In the genomic region with DNA sequence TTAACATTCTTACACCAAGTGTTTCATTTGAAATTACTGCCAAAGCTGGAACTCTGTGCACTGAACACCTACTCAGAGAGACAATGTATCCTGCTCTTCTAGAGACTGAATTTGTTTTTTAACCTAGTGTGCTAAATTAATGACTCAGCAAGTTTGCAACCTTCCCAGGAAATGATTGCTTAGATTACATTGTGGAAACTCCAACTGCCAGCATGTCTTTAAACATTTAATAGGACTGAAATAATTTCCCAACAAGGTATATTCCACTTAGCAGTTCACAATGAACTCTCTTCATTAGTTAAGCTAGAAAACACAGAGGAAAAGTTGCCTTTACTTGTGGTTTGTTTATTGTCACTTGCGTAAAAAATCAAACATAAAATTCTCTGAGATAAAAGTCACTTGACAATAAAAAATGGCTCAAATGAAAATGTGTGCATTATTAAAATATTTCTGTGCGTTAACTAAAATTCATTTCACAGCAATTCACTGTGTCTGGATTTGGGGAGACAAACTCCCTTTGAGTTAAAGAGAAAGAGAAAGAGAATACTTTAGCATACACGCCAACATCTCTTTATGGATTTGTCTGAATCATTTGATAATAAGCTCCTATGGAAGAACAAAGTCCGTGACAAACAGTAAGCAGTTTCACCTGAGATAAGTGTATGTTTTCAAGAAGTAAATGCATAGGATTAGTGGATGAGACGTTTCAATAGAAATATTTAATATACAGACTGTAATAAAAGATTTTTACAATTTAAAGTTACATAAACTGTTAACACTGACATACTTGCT, we compare ENCODE assay signal across 15 cellular contexts.
DNase-seq lines count a peak whose midpoint lies in the region; ATAC-seq and TF ChIP-seq lines count a peak whose summit lies in the region.
"Had no signal": no experiment of that assay in that cellular context is flagged by ENCODE, and none has a peak within 500 bp of the region (broad histone marks: within the 10 kb centered on the region; RNA-seq: fewer than 3 reads in every experiment).

No MANE protein-coding gene starts in this region.

- WGBS in mesenchymal stem cell: 100% methylated on average over 2 of the region's 5 CpGs

- intact Hi-C loops in activated T-helper 1 cell treated with anti-CD3 and anti-CD28 coated beads, Interleukin-12 subunit alpha, Interleukin-12 subunit beta, Interleukin-2, Interleukin-4 antibody, amounts not matched to agents 30 ng/mL and 10 ng/mL and 1 ng/mL, durations not matched to agents 14 hours and 24 hours and 36 hours (cut with micrococcal nuclease): no loop called here

- H3K36me3 Mint-ChIP-seq in CD8-positive, alpha-beta memory T cell: no peaks in the 10 kb centered on the region
- no peaks in the 10 kb centered on the region for H3K36me3 Mint-ChIP-seq in activated T-helper 1 cell treated with anti-CD3 and anti-CD28 coated beads, Interleukin-12 subunit alpha, Interleukin-12 subunit beta, Interleukin-2, Interleukin-4 antibody, amounts not matched to agents 30 ng/mL and 10 ng/mL and 1 ng/mL, durations not matched to agents 14 hours and 24 hours and 36 hours (ENCODE audit: low read depth)

- no peak overlapping the region for H2BK12ac ChIP-seq in mesenchymal stem cell (ENCODE audit: low read length in 2 of 2)

- H3K4me3 Mint-ChIP-seq in CD8-positive, alpha-beta memory T cell: no peak overlapping the region
- H3K4me3 Mint-ChIP-seq in activated T-helper 1 cell treated with anti-CD3 and anti-CD28 coated beads, Interleukin-12 subunit alpha, Interleukin-12 subunit beta, Interleukin-2, Interleukin-4 antibody, amounts not matched to agents 30 ng/mL and 10 ng/mL and 1 ng/mL, durations not matched to agents 14 hours and 24 hours and 36 hours: no peak overlapping the region

- H4K91ac ChIP-seq in mesenchymal stem cell (ENCODE audit: low read length): no peak overlapping the region

- H3K4ac ChIP-seq in mesenchymal stem cell (ENCODE audit: low read depth in 1 of 2, low read length in 2 of 2): no peak overlapping the region

- H3K4me3 ChIP-seq in cardiac fibroblast (replicated peaks in 1 of 2; ENCODE audit: low read depth in 2 of 2, low read length in 2 of 2) (no peak overlapping the region), mesenchymal stem cell (ENCODE audit: insufficient read depth in 1 of 2, low read depth in 1 of 2, low read length in 2 of 2) (no peak overlapping the region)
- H3K4me3 ChIP-seq in CD8-positive, alpha-beta memory T cell (ENCODE audit: low read length): no peak overlapping the region

- no peak overlapping the region for H2AK5ac ChIP-seq in mesenchymal stem cell (ENCODE audit: low read length, severe bottlenecking)

- H3K4me1 Mint-ChIP-seq in CD8-positive, alpha-beta memory T cell: no peaks in the 10 kb centered on the region
- no peaks in the 10 kb centered on the region for H3K4me1 Mint-ChIP-seq in activated T-helper 1 cell treated with anti-CD3 and anti-CD28 coated beads, Interleukin-12 subunit alpha, Interleukin-12 subunit beta, Interleukin-2, Interleukin-4 antibody, amounts not matched to agents 30 ng/mL and 10 ng/mL and 1 ng/mL, durations not matched to agents 14 hours and 24 hours and 36 hours (ENCODE audit: low read depth)

- CTCF ChIA-PET in CD8-positive, alpha-beta memory T cell (lab: Charles Lee): no interaction called here

- no peak overlapping the region for H4K8ac ChIP-seq in mesenchymal stem cell (ENCODE audit: low read length)

- peaks cover 48% of the 10 kb centered on the region for H3K9me3 ChIP-seq in mesenchymal stem cell (ENCODE audit: control insufficient read depth, low read length)
- H3K9me3 ChIP-seq in CD8-positive, alpha-beta memory T cell (ENCODE audit: low read length): no peaks in the 10 kb centered on the region

- no peak overlapping the region for H3K4me2 ChIP-seq in mesenchymal stem cell (ENCODE audit: low read length, poor library complexity, severe bottlenecking)
- H3K4me2 ChIP-seq: KMS-11 had no signal

- DNase-seq in EH (ENCODE audit: low read depth) (peak; percentile 48), M059J (ENCODE audit: low read depth) (peak; percentile 38), cardiac fibroblast (ENCODE audit: low read depth in 2 of 2) (peak; percentile 52 to 76), mesenchymal stem cell (peak; percentile 47)
- no peak for DNase-seq in CD8-positive, alpha-beta memory T cell
- no peak for DNase-seq in activated T-helper 1 cell treated with anti-CD3 and anti-CD28 coated beads, Interleukin-12 subunit alpha, Interleukin-12 subunit beta, Interleukin-2, Interleukin-4 antibody, amounts not matched to agents 30 ng/mL and 10 ng/mL and 1 ng/mL, durations not matched to agents 14 hours and 24 hours and 36 hours (ENCODE audit: low spot score)
- DNase-seq: activated CD4-positive, alpha-beta T cell treated with anti-CD3 and anti-CD28 coated beads, Interleukin-2, amount 50 U/mL, for 1 hour; central memory CD4-positive, alpha-beta T cell; erythroblast; NCI-H2029 treated with DMSO at 0.1 percent for 48 hours; T-helper 1 cell had no signal

- no peak overlapping the region for H3K23ac ChIP-seq in mesenchymal stem cell (ENCODE audit: low read length in 2 of 2)

- H3K27me3 ChIP-seq in mesenchymal stem cell (ENCODE audit: control insufficient read depth in 1 of 2, insufficient read depth in 1 of 2, low read length in 2 of 2): no peaks in the 10 kb centered on the region
- no peaks in the 10 kb centered on the region for H3K27me3 ChIP-seq in CD8-positive, alpha-beta memory T cell (ENCODE audit: insufficient read depth, low read length, poor library complexity, severe bottlenecking)

- H3K27ac Mint-ChIP-seq in CD8-positive, alpha-beta memory T cell: no peak overlapping the region
- H3K27ac Mint-ChIP-seq in activated T-helper 1 cell treated with anti-CD3 and anti-CD28 coated beads, Interleukin-12 subunit alpha, Interleukin-12 subunit beta, Interleukin-2, Interleukin-4 antibody, amounts not matched to agents 30 ng/mL and 10 ng/mL and 1 ng/mL, durations not matched to agents 14 hours and 24 hours and 36 hours: no peak overlapping the region

- H3K9me3 Mint-ChIP-seq in CD8-positive, alpha-beta memory T cell: peaks cover 14 to 39% (median 27%) of the 10 kb centered on the region in 5 donors
- peaks cover 6% of the 10 kb centered on the region for H3K9me3 Mint-ChIP-seq in activated T-helper 1 cell treated with anti-CD3 and anti-CD28 coated beads, Interleukin-12 subunit alpha, Interleukin-12 subunit beta, Interleukin-2, Interleukin-4 antibody, amounts not matched to agents 30 ng/mL and 10 ng/mL and 1 ng/mL, durations not matched to agents 14 hours and 24 hours and 36 hours

- H3K27ac ChIP-seq in mesenchymal stem cell (ENCODE audit: low read length, poor library complexity, severe bottlenecking): no peak overlapping the region
- no peak overlapping the region for H3K27ac ChIP-seq in CD8-positive, alpha-beta memory T cell (ENCODE audit: low read depth, low read length)
- H3K27ac ChIP-seq: C4-2B, KMS-11 had no signal

- no peaks in the 10 kb centered on the region for H3K79me1 ChIP-seq in mesenchymal stem cell (replicated peaks; ENCODE audit: low read length, poor library complexity, severe bottlenecking)

- H3K4me1 ChIP-seq in mesenchymal stem cell (ENCODE audit: control insufficient read depth, insufficient read depth, low read depth, low read length): no peaks in the 10 kb centered on the region
- H3K4me1 ChIP-seq in CD8-positive, alpha-beta memory T cell (ENCODE audit: insufficient read depth, low read length): no peaks in the 10 kb centered on the region

- H3K36me3 ChIP-seq in mesenchymal stem cell (ENCODE audit: control insufficient read depth in 1 of 2, insufficient read depth in 2 of 2, low read depth in 1 of 2, low read length in 2 of 2): peaks cover 0 to 10% of the 10 kb centered on the region in 2 experiments
- no peaks in the 10 kb centered on the region for H3K36me3 ChIP-seq in CD8-positive, alpha-beta memory T cell (ENCODE audit: insufficient read depth, low read length)

- no peak for TF ChIP-seq CTCF in cardiac fibroblast (IDR thresholded peaks at IDR 0.05; ENCODE audit: low read depth, low read length)

- H3K9ac ChIP-seq in mesenchymal stem cell (ENCODE audit: low read length): no peak overlapping the region
- H3K9ac ChIP-seq: KMS-11 had no signal

- no peaks in the 10 kb centered on the region for H3K27me3 Mint-ChIP-seq in CD8-positive, alpha-beta memory T cell
- H3K27me3 Mint-ChIP-seq in activated T-helper 1 cell treated with anti-CD3 and anti-CD28 coated beads, Interleukin-12 subunit alpha, Interleukin-12 subunit beta, Interleukin-2, Interleukin-4 antibody, amounts not matched to agents 30 ng/mL and 10 ng/mL and 1 ng/mL, durations not matched to agents 14 hours and 24 hours and 36 hours (ENCODE audit: insufficient read depth): no peaks in the 10 kb centered on the region

- no peak overlapping the region for H2AFZ ChIP-seq in mesenchymal stem cell (ENCODE audit: low read depth, low read length)

- no peak overlapping the region for H3K18ac ChIP-seq in mesenchymal stem cell (ENCODE audit: low read depth in 1 of 2, low read length in 2 of 2)

- no peak for ATAC-seq in GM18873 (IDR thresholded peaks at IDR 0.05; ENCODE audit: low FRiP score, unreplicated experiment)
- ATAC-seq in HG03432 (IDR thresholded peaks at IDR 0.05; ENCODE audit: unreplicated experiment): no peak

- no peak overlapping the region for H2BK5ac ChIP-seq in mesenchymal stem cell (ENCODE audit: low read depth, low read length, poor library complexity, severe bottlenecking)

- H2BK120ac ChIP-seq in mesenchymal stem cell (ENCODE audit: low read depth, low read length): no peak overlapping the region

- H3K14ac ChIP-seq in mesenchymal stem cell (ENCODE audit: low read length in 2 of 2): no peak overlapping the region

- no peak overlapping the region for H2BK15ac ChIP-seq in mesenchymal stem cell (ENCODE audit: low read depth, poor library complexity, severe bottlenecking)

- POLR2A ChIA-PET in CD8-positive, alpha-beta memory T cell (lab: Charles Lee): no interaction called here

Comparison
In these comparisons a context has a peak if more than half of its experiments do, and no peak if none do; other contexts are left out.
1. DNase-seq: peak in EH (single experiment), M059J (single experiment), cardiac fibroblast (2 of 2) and mesenchymal stem cell (single experiment); none in CD8-positive, alpha-beta memory T cell (0 of 5) and activated T-helper 1 cell treated with anti-CD3 and anti-CD28 coated beads, Interleukin-12 subunit alpha, Interleukin-12 subunit beta, Interleukin-2, Interleukin-4 antibody, amounts not matched to agents 30 ng/mL and 10 ng/mL and 1 ng/mL, durations not matched to agents 14 hours and 24 hours and 36 hours (single experiment).